In genomic region chr2:85327757-85328617, GRCh38 we compare ENCODE assay signal across 8 cellular contexts. TPM values are rescaled to one million over a fixed set of nuclear protein-coding genes. Genes with fewer than 3 reads are reported as not detected.
DNase-seq lines count a peak whose midpoint lies in the region; ATAC-seq and TF ChIP-seq lines count a peak whose summit lies in the region.

TGOLN2 (minus strand) TSS chr2:85327989; CDS start chr2:85327962, 27 bp downstream.

- H3K9me3 Mint-ChIP-seq in CD14-positive monocyte: no peaks in the 10 kb centered on the region
- H3K9me3 Mint-ChIP-seq in dendritic cell treated with granulocyte-macrophage colony-stimulating factor and Interleukin-4, amounts not matched to agents 40 ng/mL and 50 ng/mL, for 4 days: no peaks in the 10 kb centered on the region

- H3K36me3 ChIP-seq in left lung: peaks cover 0 to 20% of the 10 kb centered on the region in 2 donors

- no peak for TF ChIP-seq CTCF in CD14-positive monocyte (IDR thresholded peaks at IDR 0.05)
- no peak for TF ChIP-seq CTCF in left lung (IDR thresholded peaks at IDR 0.05)

- H3K27ac ChIP-seq in left lung: peak within 1 kb of the TSS; percentile 96 to 99

- peaks cover 21 to 27% of the 10 kb centered on the region in 2 donors for H3K36me3 Mint-ChIP-seq in CD14-positive monocyte
- peaks cover 54% of the 10 kb centered on the region for H3K36me3 Mint-ChIP-seq in dendritic cell treated with granulocyte-macrophage colony-stimulating factor and Interleukin-4, amounts not matched to agents 40 ng/mL and 50 ng/mL, for 4 days (ENCODE audit: low read depth)

- peak within 1 kb of the TSS; percentile 98 to 100 for H3K4me3 Mint-ChIP-seq in CD14-positive monocyte
- peak within 1 kb of the TSS; percentile 98 for H3K4me3 Mint-ChIP-seq in dendritic cell treated with granulocyte-macrophage colony-stimulating factor and Interleukin-4, amounts not matched to agents 40 ng/mL and 50 ng/mL, for 4 days

- intact Hi-C loops in CD14-positive monocyte (cut with micrococcal nuclease) (loop anchor here in 1 of 2 donors (2.0 to 10.0 kb wide), 2 partner anchors 27 to 77 kb away; partner anchors contain the start of genes ELMOD3 and RETSAT), left lung (cut with DNase I) (no loop called here)
- intact Hi-C loops in dendritic cell treated with granulocyte-macrophage colony-stimulating factor and Interleukin-4, amounts not matched to agents 40 ng/mL and 50 ng/mL, for 4 days (cut with micrococcal nuclease): loop anchor here (1.0 kb wide), 1 partner anchor 26 kb away; the partner anchor contains the start of genes ELMOD3 and RETSAT

- peaks cover 20 to 51% of the 10 kb centered on the region in 2 donors for H3K4me1 ChIP-seq in left lung

- peak; percentile 91 for DNase-seq in CD14-positive monocyte (ENCODE audit: low spot score)
- peak; percentile 64 for DNase-seq in NCI-H748 treated with DMSO at 0.1 percent for 48 hours (lab: John Stamatoyannopoulos, UW)
- DNase-seq in activated CD4-positive, alpha-beta T cell treated with anti-CD3 and anti-CD28 coated beads, Interleukin-2, amount 50 U/mL, for 24 hours (ENCODE audit: low read depth in 1 of 2, low spot score in 1 of 2): peak; percentile 82 to 90
- DNase-seq in left lung: peak; percentile 95 to 98
- peak; percentile 91 for DNase-seq in stimulated activated CD4-positive, alpha-beta T cell treated with anti-CD3 and anti-CD28 coated beads, Interleukin-2, amount 100 ng/mL, for 4 hours (ENCODE audit: low read depth)

- H3K27me3 Mint-ChIP-seq in CD14-positive monocyte (ENCODE audit: low read depth in 3 of 3): peaks cover 0 to 2% (median 0%) of the 10 kb centered on the region in 3 donors
- no peaks in the 10 kb centered on the region for H3K27me3 Mint-ChIP-seq in dendritic cell treated with granulocyte-macrophage colony-stimulating factor and Interleukin-4, amounts not matched to agents 40 ng/mL and 50 ng/mL, for 4 days

- H3K27ac Mint-ChIP-seq in CD14-positive monocyte: peak within 1 kb of the TSS; percentile 97 to 100 (median 100)
- H3K27ac Mint-ChIP-seq in dendritic cell treated with granulocyte-macrophage colony-stimulating factor and Interleukin-4, amounts not matched to agents 40 ng/mL and 50 ng/mL, for 4 days: peak within 1 kb of the TSS; percentile 99

- peaks cover 46% of the 10 kb centered on the region for H3K4me1 Mint-ChIP-seq in CD14-positive monocyte
- peaks cover 42% of the 10 kb centered on the region for H3K4me1 Mint-ChIP-seq in dendritic cell treated with granulocyte-macrophage colony-stimulating factor and Interleukin-4, amounts not matched to agents 40 ng/mL and 50 ng/mL, for 4 days (ENCODE audit: low read depth)

- peak within 1 kb of the TSS; percentile 68 to 86 for H3K4me3 ChIP-seq in left lung

- peak; percentile 86 for ATAC-seq in GM19395 (IDR thresholded peaks at IDR 0.05; ENCODE audit: unreplicated experiment)
- ATAC-seq in HG03558 (IDR thresholded peaks at IDR 0.05; ENCODE audit: extremely low read depth, unreplicated experiment): peak; percentile 54
- peak; percentile 96 for ATAC-seq in left lung

- H3K9me3 ChIP-seq in left lung: no peaks in the 10 kb centered on the region

- no peaks in the 10 kb centered on the region for H3K27me3 ChIP-seq in left lung

RNA-seq across cellular contexts. Expression of gene TGOLN2, which starts in this region (rescaled TPM):
- 100 to 1,000 TPM in 1 of 2 donors, 10 to 100 TPM in 1; 68.2 to 111 TPM for polyA plus RNA-seq in CD14-positive monocyte
- total RNA-seq in left lung: 100 to 1,000 TPM; 122 to 133 TPM

Comparison
In these comparisons a context has a peak if more than half of its experiments do, and no peak if none do; other contexts are left out.
1. Peak in every context shown above with its lines: DNase-seq, ATAC-seq, H3K4me3 ChIP-seq and H3K27ac ChIP-seq.